ENCODE assay signal across 1 cellular context in the genomic region with DNA sequence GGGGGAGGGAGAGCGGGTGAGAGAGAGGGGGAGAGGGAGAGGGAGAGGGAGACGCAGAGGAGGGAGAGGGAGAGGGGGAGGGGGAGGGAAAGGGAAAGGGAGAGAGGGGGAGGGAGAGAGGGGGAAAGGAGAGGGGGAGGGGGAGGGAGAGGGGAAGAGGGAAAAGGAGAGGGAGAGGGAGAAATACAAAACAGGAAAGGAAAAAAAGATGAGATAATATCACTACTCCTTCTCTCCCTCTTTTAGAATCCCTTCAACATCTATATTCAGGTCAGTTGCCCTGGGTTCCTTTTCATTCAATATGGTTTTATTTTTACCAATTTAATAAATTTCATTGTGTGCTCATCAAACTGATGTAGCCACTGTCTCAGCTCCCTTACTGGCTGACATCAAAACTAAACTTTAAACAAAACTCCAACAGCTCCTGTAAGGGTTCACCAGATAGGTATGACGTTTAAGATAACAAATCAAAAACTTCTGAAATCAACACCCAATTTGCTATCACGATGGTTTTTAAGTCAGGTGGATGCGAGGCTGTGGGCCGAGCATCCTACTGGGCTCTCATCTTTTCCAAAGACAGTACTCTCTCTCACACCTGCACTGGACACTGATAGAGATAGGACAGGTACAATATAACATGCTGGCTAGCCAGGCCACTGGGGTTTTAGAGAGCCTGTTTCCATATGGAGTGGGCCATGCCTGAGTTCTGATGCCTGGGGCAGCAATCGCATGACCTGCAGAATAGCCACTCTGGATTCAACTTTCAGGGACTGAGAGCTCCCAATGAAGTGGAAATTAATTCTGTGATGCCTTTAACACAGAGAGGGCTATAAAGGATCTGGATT.
TF ChIP-seq lines count a peak whose summit lies in the region.

No MANE protein-coding gene starts in this region.

TF ChIP-seq in GM12878, 131 proteins besides CTCF, POLR2A, EP300 and RAD21:
- TF ChIP-seq, protein P1, sequence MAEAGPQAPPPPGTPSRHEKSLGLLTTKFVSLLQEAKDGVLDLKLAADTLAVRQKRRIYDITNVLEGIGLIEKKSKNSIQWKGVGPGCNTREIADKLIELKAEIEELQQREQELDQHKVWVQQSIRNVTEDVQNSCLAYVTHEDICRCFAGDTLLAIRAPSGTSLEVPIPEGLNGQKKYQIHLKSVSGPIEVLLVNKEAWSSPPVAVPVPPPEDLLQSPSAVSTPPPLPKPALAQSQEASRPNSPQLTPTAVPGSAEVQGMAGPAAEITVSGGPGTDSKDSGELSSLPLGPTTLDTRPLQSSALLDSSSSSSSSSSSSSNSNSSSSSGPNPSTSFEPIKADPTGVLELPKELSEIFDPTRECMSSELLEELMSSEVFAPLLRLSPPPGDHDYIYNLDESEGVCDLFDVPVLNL (IDR thresholded peaks at IDR 0.05; ENCODE audit: low read depth, low read length) = no peak
- TF ChIP-seq NR2C2 (IDR thresholded peaks at IDR 0.05; ENCODE audit: borderline replicate concordance, control insufficient read depth, insufficient read length, low read depth) (no peak), CREM (IDR thresholded peaks at IDR 0.05; ENCODE audit: low read depth) (no peak), ESRRA (IDR thresholded peaks at IDR 0.05; ENCODE audit: low read length) (no peak), GABPA (IDR thresholded peaks at IDR 0.05; ENCODE audit: low read depth) (no peak), PAX8 (IDR thresholded peaks at IDR 0.05) (no peak), YBX1 (IDR thresholded peaks at IDR 0.05) (no peak), CREB1 (IDR thresholded peaks at IDR 0.05; ENCODE audit: low read depth) (no peak), ATF7 (IDR thresholded peaks at IDR 0.05; ENCODE audit: low read depth) (no peak), SREBF1 (IDR thresholded peaks at IDR 0.05; ENCODE audit: low read length) (no peak), HDGF (IDR thresholded peaks at IDR 0.05) (no peak), GATAD2B (conservative IDR thresholded peaks at IDR 0.05; ENCODE audit: low read depth) (no peak), TAF1 (IDR thresholded peaks at IDR 0.05; ENCODE audit: borderline replicate concordance, low read depth, low read length) (no peak), ZNF384 (IDR thresholded peaks at IDR 0.05; ENCODE audit: borderline replicate concordance, low read depth, low read length) (no peak)
- TF ChIP-seq, protein P2, sequence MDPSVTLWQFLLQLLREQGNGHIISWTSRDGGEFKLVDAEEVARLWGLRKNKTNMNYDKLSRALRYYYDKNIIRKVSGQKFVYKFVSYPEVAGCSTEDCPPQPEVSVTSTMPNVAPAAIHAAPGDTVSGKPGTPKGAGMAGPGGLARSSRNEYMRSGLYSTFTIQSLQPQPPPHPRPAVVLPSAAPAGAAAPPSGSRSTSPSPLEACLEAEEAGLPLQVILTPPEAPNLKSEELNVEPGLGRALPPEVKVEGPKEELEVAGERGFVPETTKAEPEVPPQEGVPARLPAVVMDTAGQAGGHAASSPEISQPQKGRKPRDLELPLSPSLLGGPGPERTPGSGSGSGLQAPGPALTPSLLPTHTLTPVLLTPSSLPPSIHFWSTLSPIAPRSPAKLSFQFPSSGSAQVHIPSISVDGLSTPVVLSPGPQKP (IDR thresholded peaks at IDR 0.05; ENCODE audit: low read depth, low read length) = no peak
- TF ChIP-seq, protein P3, sequence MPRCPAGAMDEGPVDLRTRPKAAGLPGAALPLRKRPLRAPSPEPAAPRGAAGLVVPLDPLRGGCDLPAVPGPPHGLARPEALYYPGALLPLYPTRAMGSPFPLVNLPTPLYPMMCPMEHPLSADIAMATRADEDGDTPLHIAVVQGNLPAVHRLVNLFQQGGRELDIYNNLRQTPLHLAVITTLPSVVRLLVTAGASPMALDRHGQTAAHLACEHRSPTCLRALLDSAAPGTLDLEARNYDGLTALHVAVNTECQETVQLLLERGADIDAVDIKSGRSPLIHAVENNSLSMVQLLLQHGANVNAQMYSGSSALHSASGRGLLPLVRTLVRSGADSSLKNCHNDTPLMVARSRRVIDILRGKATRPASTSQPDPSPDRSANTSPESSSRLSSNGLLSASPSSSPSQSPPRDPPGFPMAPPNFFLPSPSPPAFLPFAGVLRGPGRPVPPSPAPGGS (IDR thresholded peaks at IDR 0.05; ENCODE audit: borderline replicate concordance, insufficient read depth, low read depth, low read length, poor library complexity, severe bottlenecking) = no peak
- TF ChIP-seq, protein P4, sequence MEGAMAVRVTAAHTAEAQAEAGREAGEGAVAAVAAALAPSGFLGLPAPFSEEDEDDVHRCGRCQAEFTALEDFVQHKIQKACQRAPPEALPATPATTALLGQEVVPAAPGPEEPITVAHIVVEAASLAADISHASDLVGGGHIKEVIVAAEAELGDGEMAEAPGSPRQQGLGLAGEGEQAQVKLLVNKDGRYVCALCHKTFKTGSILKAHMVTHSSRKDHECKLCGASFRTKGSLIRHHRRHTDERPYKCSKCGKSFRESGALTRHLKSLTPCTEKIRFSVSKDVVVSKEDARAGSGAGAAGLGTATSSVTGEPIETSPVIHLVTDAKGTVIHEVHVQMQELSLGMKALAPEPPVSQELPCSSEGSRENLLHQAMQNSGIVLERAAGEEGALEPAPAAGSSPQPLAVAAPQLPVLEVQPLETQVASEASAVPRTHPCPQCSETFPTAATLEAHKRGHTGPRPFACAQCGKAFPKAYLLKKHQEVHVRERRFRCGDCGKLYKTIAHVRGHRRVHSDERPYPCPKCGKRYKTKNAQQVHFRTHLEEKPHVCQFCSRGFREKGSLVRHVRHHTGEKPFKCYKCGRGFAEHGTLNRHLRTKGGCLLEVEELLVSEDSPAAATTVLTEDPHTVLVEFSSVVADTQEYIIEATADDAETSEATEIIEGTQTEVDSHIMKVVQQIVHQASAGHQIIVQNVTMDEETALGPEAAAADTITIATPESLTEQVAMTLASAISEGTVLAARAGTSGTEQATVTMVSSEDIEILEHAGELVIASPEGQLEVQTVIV (IDR thresholded peaks at IDR 0.05; ENCODE audit: borderline replicate concordance, partially characterized antibody) = no peak
- TF ChIP-seq, protein P5, sequence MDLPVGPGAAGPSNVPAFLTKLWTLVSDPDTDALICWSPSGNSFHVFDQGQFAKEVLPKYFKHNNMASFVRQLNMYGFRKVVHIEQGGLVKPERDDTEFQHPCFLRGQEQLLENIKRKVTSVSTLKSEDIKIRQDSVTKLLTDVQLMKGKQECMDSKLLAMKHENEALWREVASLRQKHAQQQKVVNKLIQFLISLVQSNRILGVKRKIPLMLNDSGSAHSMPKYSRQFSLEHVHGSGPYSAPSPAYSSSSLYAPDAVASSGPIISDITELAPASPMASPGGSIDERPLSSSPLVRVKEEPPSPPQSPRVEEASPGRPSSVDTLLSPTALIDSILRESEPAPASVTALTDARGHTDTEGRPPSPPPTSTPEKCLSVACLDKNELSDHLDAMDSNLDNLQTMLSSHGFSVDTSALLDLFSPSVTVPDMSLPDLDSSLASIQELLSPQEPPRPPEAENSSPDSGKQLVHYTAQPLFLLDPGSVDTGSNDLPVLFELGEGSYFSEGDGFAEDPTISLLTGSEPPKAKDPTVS (IDR thresholded peaks at IDR 0.05; ENCODE audit: low read depth, low read length) = no peak
